ENCODE assay signal across 25 cellular contexts in genomic region chr12:2447861-2448260, GRCh38.
"Had no signal": no experiment of that assay in that cellular context is flagged by ENCODE, and none has a peak within 500 bp of the region (broad histone marks: within the 10 kb centered on the region; RNA-seq: fewer than 3 reads in every experiment).

No MANE protein-coding gene starts in this region.

- H3K9me3 ChIP-seq: ascending aorta, heart left ventricle, left ventricle myocardium inferior, mucosa of descending colon, neutrophil, uterus had no signal

- H3K36me3 ChIP-seq: brain microvascular endothelial cell, neutrophil, uterus had no signal

- H3K27me3 ChIP-seq: ascending aorta, brain microvascular endothelial cell, heart left ventricle, neutrophil, uterus had no signal

- H3K4me1 ChIP-seq: uterus had no signal

- FAIRE-seq: endothelial cell of umbilical vein had no signal

- H3K27ac ChIP-seq: ascending aorta, brain microvascular endothelial cell, neutrophil, uterus, VCaP had no signal

- H3K4me3 ChIP-seq: ascending aorta, heart left ventricle, left ventricle myocardium inferior, lung, mucosa of descending colon, smooth muscle cell, uterus had no signal

- DNase-seq: activated CD4-positive, alpha-beta T cell treated with anti-CD3 and anti-CD28 coated beads for 4 hours; activated CD4-positive, alpha-beta T cell treated with anti-CD3 and anti-CD28 coated beads, Interleukin-2, amount 50 U/mL, for 4 hours; activated naive CD4-positive, alpha-beta T cell treated with Interleukin-2 at 50 U/mL for 16 hours; activated T-cell treated with anti-CD3 and anti-CD28 coated beads for 4 hours; activated T-cell treated with anti-CD3 and anti-CD28 coated beads, Interleukin-2, amount 50 U/mL, for 72 hours; brain microvascular endothelial cell; cortex of kidney; effector memory CD8-positive, alpha-beta T cell; heart left ventricle; hypothalamus; immature natural killer cell; left ventricle myocardium inferior; mucosa of descending colon; stimulated activated CD4-positive, alpha-beta T cell treated with anti-CD3 and anti-CD28 coated beads, Interleukin-1b, Interleukin-23, amount 100 ng/mL, for 48 hours; stimulated activated CD4-positive, alpha-beta T cell treated with anti-CD3 and anti-CD28 coated beads, Interleukin-4, amount 100 ng/mL, for 4 hours; stimulated activated CD8-positive, alpha-beta memory T cell treated with anti-CD3 and anti-CD28 coated beads, Interleukin-4, amount 100 ng/mL, for 48 hours; stimulated activated naive CD8-positive, alpha-beta T cell treated with anti-CD3 and anti-CD28 coated beads, Interleukin-15, amount 100 ng/mL, for 72 hours; uterus had no signal

- ATAC-seq: activated T-cell treated with anti-CD3 and anti-CD28 coated beads, Interleukin-2, amount 50 U/mL, for 72 hours; effector memory CD8-positive, alpha-beta T cell; heart left ventricle; mucosa of descending colon; stimulated activated memory B cell treated with anti-CD40 and anti-IgM and Interleukin-4, amounts not matched to agents 10 μg/mL and 1 μg/mL and 100 μg/mL, for 72 hours; stimulated activated naive CD8-positive, alpha-beta T cell treated with anti-CD3 and anti-CD28 coated beads, Interleukin-15, amount 100 ng/mL, for 72 hours had no signal
